In the genomic region with DNA sequence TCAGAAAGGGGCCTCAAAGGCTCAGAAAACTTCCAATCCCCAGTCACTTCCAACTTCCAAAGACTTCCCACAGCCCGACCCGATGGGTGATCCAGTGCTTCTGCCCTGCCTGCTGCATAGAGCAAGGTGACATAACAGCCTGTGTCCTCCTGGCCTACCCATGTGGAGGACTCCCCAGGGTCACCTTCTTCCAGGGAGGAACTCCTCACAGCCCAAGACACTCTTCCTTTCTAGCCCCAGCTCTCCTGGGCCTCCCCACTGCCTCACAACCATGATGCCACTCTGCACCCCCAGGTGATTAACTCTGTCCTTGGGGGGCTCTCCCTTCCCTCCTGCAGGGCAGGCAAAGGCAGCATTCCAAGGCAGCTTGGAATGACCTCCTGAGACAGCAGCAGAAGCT, we compare ENCODE assay signal across 16 cellular contexts.
DNase-seq lines count a peak whose midpoint lies in the region; ATAC-seq and TF ChIP-seq lines count a peak whose summit lies in the region.
"Had no signal": no experiment of that assay in that cellular context is flagged by ENCODE, and none has a peak within 500 bp of the region (broad histone marks: within the 10 kb centered on the region; RNA-seq: fewer than 3 reads in every experiment).

No MANE protein-coding gene starts in this region.

- H3K9me3 ChIP-seq in vagina: no peaks in the 10 kb centered on the region
- H3K9me3 ChIP-seq in gastrocnemius medialis: no peaks in the 10 kb centered on the region
- no peaks in the 10 kb centered on the region for H3K9me3 ChIP-seq in CD8-positive, alpha-beta memory T cell (ENCODE audit: low read length)
- H3K9me3 ChIP-seq: Caco-2 had no signal

- CTCF ChIA-PET in CD8-positive, alpha-beta memory T cell (lab: Charles Lee): no interaction called here

- peaks cover 4% of the 10 kb centered on the region for H3K9me3 Mint-ChIP-seq in osteocyte (ENCODE audit: unreplicated experiment)
- peaks cover 3 to 11% (median 6%) of the 10 kb centered on the region in 5 donors for H3K9me3 Mint-ChIP-seq in CD8-positive, alpha-beta memory T cell

- in situ Hi-C loops in gastrocnemius medialis (cut with MboI; ENCODE audit: low sequenced_read_pairs in 4 of 4): no loop called here

- H3K36me3 Mint-ChIP-seq in osteocyte (ENCODE audit: unreplicated experiment): no peaks in the 10 kb centered on the region
- H3K36me3 Mint-ChIP-seq in CD8-positive, alpha-beta memory T cell: no peaks in the 10 kb centered on the region
- H3K36me3 Mint-ChIP-seq: CD4-positive, alpha-beta memory T cell had no signal

- H3K27me3 ChIP-seq in vagina (no peaks in the 10 kb centered on the region), gastrocnemius medialis (no peaks in the 10 kb centered on the region)
- no peaks in the 10 kb centered on the region for H3K27me3 ChIP-seq in CD8-positive, alpha-beta memory T cell (ENCODE audit: insufficient read depth, low read length, poor library complexity, severe bottlenecking)

- no peaks in the 10 kb centered on the region for H3K36me3 ChIP-seq in vagina
- H3K36me3 ChIP-seq in gastrocnemius medialis: no peaks in the 10 kb centered on the region
- no peaks in the 10 kb centered on the region for H3K36me3 ChIP-seq in CD8-positive, alpha-beta memory T cell (ENCODE audit: insufficient read depth, low read length)

- ATAC-seq in HG02852 (IDR thresholded peaks at IDR 0.05; ENCODE audit: unreplicated experiment) (no peak), left ventricle myocardium superior (no peak), gastrocnemius medialis (no peak)
- ATAC-seq: HCT116 had no signal

- no peak overlapping the region for H3K4me3 Mint-ChIP-seq in osteocyte (ENCODE audit: unreplicated experiment)
- no peak overlapping the region for H3K4me3 Mint-ChIP-seq in CD8-positive, alpha-beta memory T cell
- H3K4me3 Mint-ChIP-seq: CD4-positive, alpha-beta memory T cell had no signal

- TF ChIP-seq POLR2A in vagina (IDR thresholded peaks at IDR 0.05) (no peak), gastrocnemius medialis (IDR thresholded peaks at IDR 0.05) (no peak)

- DNase-seq in coronary artery (ENCODE audit: low spot score) (peak; percentile 64), iPS-NIHi7 (ENCODE audit: extremely low spot score) (peak; percentile 16), osteocyte (ENCODE audit: extremely low spot score, unreplicated experiment) (peak; percentile 73), vagina (ENCODE audit: extremely low spot score in 2 of 2) (peak; percentile 74 to 91), left ventricle myocardium superior (no peak), gastrocnemius medialis (no peak)
- DNase-seq in CD8-positive, alpha-beta memory T cell: no peak
- DNase-seq: C1 segment of cervical spinal cord; Caco-2; CD4-positive, alpha-beta memory T cell; DMS153; DND-41; GM23248; H7 had no signal

- H3K27ac Mint-ChIP-seq in osteocyte (ENCODE audit: unreplicated experiment): no peak overlapping the region
- H3K27ac Mint-ChIP-seq in CD8-positive, alpha-beta memory T cell: no peak overlapping the region
- H3K27ac Mint-ChIP-seq: CD4-positive, alpha-beta memory T cell had no signal

- H3K4me1 Mint-ChIP-seq in osteocyte (ENCODE audit: unreplicated experiment): no peaks in the 10 kb centered on the region
- no peaks in the 10 kb centered on the region for H3K4me1 Mint-ChIP-seq in CD8-positive, alpha-beta memory T cell
- H3K4me1 Mint-ChIP-seq: CD4-positive, alpha-beta memory T cell had no signal

- TF ChIP-seq CTCF in coronary artery (IDR thresholded peaks at IDR 0.05) (no peak), osteocyte (IDR thresholded peaks at IDR 0.05) (no peak), vagina (IDR thresholded peaks at IDR 0.05) (no peak), gastrocnemius medialis (IDR thresholded peaks at IDR 0.05 in 4 of 5, conservative IDR thresholded peaks at IDR 0.05 in 1 of 5) (no peak)

- H3K27ac ChIP-seq in coronary artery (no peak overlapping the region), vagina (no peak overlapping the region), gastrocnemius medialis (no peak overlapping the region)
- H3K27ac ChIP-seq in CD8-positive, alpha-beta memory T cell (ENCODE audit: low read depth, low read length): no peak overlapping the region
- H3K27ac ChIP-seq: GM23248 had no signal

- intact Hi-C loops in vagina (cut with DNase I): no loop called here
- intact Hi-C loops in left ventricle myocardium superior (cut with micrococcal nuclease): no loop called here
- intact Hi-C loops in gastrocnemius medialis (cut with DNase I; ENCODE audit: low total_unique reads): no loop called here

- H3K4me3 ChIP-seq in coronary artery: no peak overlapping the region
- no peak overlapping the region for H3K4me3 ChIP-seq in vagina
- H3K4me3 ChIP-seq in gastrocnemius medialis: no peak overlapping the region
- H3K4me3 ChIP-seq in CD8-positive, alpha-beta memory T cell (ENCODE audit: low read length): no peak overlapping the region
- H3K4me3 ChIP-seq: GM23248 had no signal

- no peaks in the 10 kb centered on the region for H3K4me1 ChIP-seq in vagina
- no peaks in the 10 kb centered on the region for H3K4me1 ChIP-seq in gastrocnemius medialis
- no peaks in the 10 kb centered on the region for H3K4me1 ChIP-seq in CD8-positive, alpha-beta memory T cell (ENCODE audit: insufficient read depth, low read length)
- H3K4me1 ChIP-seq: Caco-2 had no signal

- POLR2A ChIA-PET in CD8-positive, alpha-beta memory T cell (lab: Charles Lee): no interaction called here

- peaks cover 49% of the 10 kb centered on the region for H3K27me3 Mint-ChIP-seq in osteocyte (ENCODE audit: unreplicated experiment)
- peaks cover 0 to 3% of the 10 kb centered on the region in 2 donors for H3K27me3 Mint-ChIP-seq in CD8-positive, alpha-beta memory T cell
- H3K27me3 Mint-ChIP-seq: CD4-positive, alpha-beta memory T cell had no signal

Comparison
In these comparisons a context has a peak if more than half of its experiments do, and no peak if none do; other contexts are left out.
1. DNase-seq: peak in coronary artery (single experiment), iPS-NIHi7 (single experiment), osteocyte (single experiment) and vagina (2 of 2); none in left ventricle myocardium superior (single experiment), gastrocnemius medialis (0 of 2) and CD8-positive, alpha-beta memory T cell (0 of 5).